In the genomic region with DNA sequence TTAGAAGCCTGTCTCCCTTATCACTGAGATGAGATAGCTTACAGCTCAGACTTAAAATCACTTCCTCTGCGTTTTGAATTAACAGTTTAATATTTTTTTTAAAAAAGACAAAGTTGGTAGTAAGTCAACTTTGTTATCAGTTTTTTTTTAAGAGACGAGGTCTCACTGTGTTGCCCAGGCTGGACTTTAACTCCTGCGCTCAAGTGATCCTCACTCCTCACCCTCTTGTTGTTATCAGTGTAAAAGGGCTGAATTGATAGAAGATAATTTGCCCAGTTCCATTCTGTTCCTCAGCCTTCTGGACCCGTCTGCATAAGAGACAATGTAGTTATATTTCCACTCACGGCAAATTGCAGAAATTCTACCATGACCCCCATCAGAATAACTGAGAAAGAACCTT, we compare ENCODE assay signal across 37 cellular contexts.
"Had no signal": no experiment of that assay in that cellular context is flagged by ENCODE, and none has a peak within 500 bp of the region (broad histone marks: within the 10 kb centered on the region; RNA-seq: fewer than 3 reads in every experiment).

No MANE protein-coding gene starts in this region.

- H3K4me1 Mint-ChIP-seq: activated CD4-positive, alpha-beta memory T cell treated with anti-CD3 and anti-CD28 coated beads, Interleukin-2, amount 10 ng/mL, durations not matched to agents 7 days and 5 days; activated CD4-positive, alpha-beta T cell treated with anti-CD3 and anti-CD28 coated beads for 36 hours; activated CD4-positive, alpha-beta T cell treated with anti-CD3 and anti-CD28 coated beads, Interleukin-2, amount 10 ng/mL, durations not matched to agents 7 days and 5 days; activated CD8-positive, alpha-beta memory T cell treated with anti-CD3 and anti-CD28 coated beads, Interleukin-2, amount 10 ng/mL, durations not matched to agents 7 days and 5 days; activated naive CD4-positive, alpha-beta T cell treated with anti-CD3 and anti-CD28 coated beads, Interleukin-2, amount 10 ng/mL, durations not matched to agents 7 days and 5 days; activated naive CD4-positive, alpha-beta T cell treated with anti-CD3 and anti-CD28 coated beads, Interleukin-2, amount 50 U/mL, for 24 hours; activated naive CD8-positive, alpha-beta T cell treated with anti-CD3 and anti-CD28 coated beads, Interleukin-2, amount 10 ng/mL, durations not matched to agents 7 days and 5 days; activated naive CD8-positive, alpha-beta T cell treated with anti-CD3 and anti-CD28 coated beads, Interleukin-2, amount 50 U/mL, for 24 hours; central memory CD8-positive, alpha-beta T cell had no signal

- ATAC-seq: activated CD4-positive, alpha-beta T cell treated with anti-CD3 and anti-CD28 coated beads for 36 hours; activated CD4-positive, CD25-positive, alpha-beta regulatory T cell treated with anti-CD3 and anti-CD28 coated beads, Interleukin-2, amount 50 U/mL, for 24 hours; activated CD8-positive, alpha-beta memory T cell treated with anti-CD3 and anti-CD28 coated beads, Interleukin-2, amount 10 ng/mL, durations not matched to agents 7 days and 5 days; activated CD8-positive, alpha-beta T cell treated with anti-CD3 and anti-CD28 coated beads, Interleukin-2, amount 10 ng/mL, durations not matched to agents 7 days and 5 days; activated naive CD8-positive, alpha-beta T cell treated with anti-CD3 and anti-CD28 coated beads, Interleukin-2, amount 50 U/mL, for 24 hours had no signal

- H3K9me3 ChIP-seq: ascending aorta had no signal

- H3K27me3 Mint-ChIP-seq: activated CD4-positive, alpha-beta memory T cell treated with anti-CD3 and anti-CD28 coated beads, Interleukin-2, amount 10 ng/mL, durations not matched to agents 7 days and 5 days; activated CD4-positive, alpha-beta T cell treated with anti-CD3 and anti-CD28 coated beads, Interleukin-2, amount 10 ng/mL, durations not matched to agents 7 days and 5 days; activated CD8-positive, alpha-beta memory T cell treated with anti-CD3 and anti-CD28 coated beads, Interleukin-2, amount 10 ng/mL, durations not matched to agents 7 days and 5 days; activated naive CD8-positive, alpha-beta T cell; activated naive CD8-positive, alpha-beta T cell treated with anti-CD3 and anti-CD28 coated beads, Interleukin-2, amount 10 ng/mL, durations not matched to agents 7 days and 5 days; activated naive CD8-positive, alpha-beta T cell treated with anti-CD3 and anti-CD28 coated beads, Interleukin-2, amount 50 U/mL, for 24 hours; brain; central memory CD8-positive, alpha-beta T cell had no signal

- H3K36me3 Mint-ChIP-seq: activated CD8-positive, alpha-beta memory T cell treated with anti-CD3 and anti-CD28 coated beads, Interleukin-2, amount 10 ng/mL, durations not matched to agents 7 days and 5 days; activated naive CD4-positive, alpha-beta T cell treated with anti-CD3 and anti-CD28 coated beads, Interleukin-2, amount 10 ng/mL, durations not matched to agents 7 days and 5 days; activated naive CD4-positive, alpha-beta T cell treated with anti-CD3 and anti-CD28 coated beads, Interleukin-2, amount 50 U/mL, for 24 hours; activated naive CD8-positive, alpha-beta T cell; activated naive CD8-positive, alpha-beta T cell treated with anti-CD3 and anti-CD28 coated beads, Interleukin-2, amount 10 ng/mL, durations not matched to agents 7 days and 5 days had no signal

- H3K4me3 ChIP-seq: ascending aorta, cardiac muscle cell had no signal

- H3K27ac Mint-ChIP-seq: activated CD4-positive, alpha-beta memory T cell treated with anti-CD3 and anti-CD28 coated beads, Interleukin-2, amount 10 ng/mL, durations not matched to agents 7 days and 5 days; activated CD4-positive, alpha-beta T cell treated with anti-CD3 and anti-CD28 coated beads for 36 hours; activated CD4-positive, alpha-beta T cell treated with anti-CD3 and anti-CD28 coated beads, Interleukin-2, amount 10 ng/mL, durations not matched to agents 7 days and 5 days; activated CD8-positive, alpha-beta memory T cell treated with anti-CD3 and anti-CD28 coated beads, Interleukin-2, amount 10 ng/mL, durations not matched to agents 7 days and 5 days; activated CD8-positive, alpha-beta T cell treated with anti-CD3 and anti-CD28 coated beads, Interleukin-2, amount 10 ng/mL, durations not matched to agents 7 days and 5 days; activated naive CD4-positive, alpha-beta T cell treated with anti-CD3 and anti-CD28 coated beads, Interleukin-2, amount 10 ng/mL, durations not matched to agents 7 days and 5 days; activated naive CD4-positive, alpha-beta T cell treated with anti-CD3 and anti-CD28 coated beads, Interleukin-2, amount 50 U/mL, for 24 hours; activated naive CD8-positive, alpha-beta T cell; activated naive CD8-positive, alpha-beta T cell treated with anti-CD3 and anti-CD28 coated beads, Interleukin-2, amount 10 ng/mL, durations not matched to agents 7 days and 5 days; activated naive CD8-positive, alpha-beta T cell treated with anti-CD3 and anti-CD28 coated beads, Interleukin-2, amount 50 U/mL, for 24 hours; activated T-cell treated with anti-CD3 and anti-CD28 coated beads, Interleukin-2, amount 50 U/mL, for 24 hours; activated T-helper 2 cell treated with anti-CD3 and anti-CD28 coated beads, Interferon-gamma antibody, Interleukin-2, Interleukin-4, amounts not matched to agents 10 μg/mL and 5 μg/mL and 100 μg/mL, durations not matched to agents 14 hours and 24 hours and 36 hours; brain; T-helper 1 cell treated with Interleukin-12 subunit alpha and Interleukin-12 subunit beta and Interleukin-4 antibody, amounts not matched to agents 30 μg/mL and 1 μg/mL, for 36 hours; T-helper 2 cell treated with Interferon-gamma antibody and Interleukin-4, amounts not matched to agents 5 μg/mL and 100 μg/mL, for 36 hours had no signal

- H3K27me3 ChIP-seq: ascending aorta, cardiac muscle cell had no signal

- H3K36me3 ChIP-seq: ascending aorta, cardiac muscle cell had no signal

- H3K27ac ChIP-seq: ascending aorta, cardiac muscle cell, VCaP had no signal

- H3K9me3 Mint-ChIP-seq: activated CD4-positive, alpha-beta memory T cell treated with anti-CD3 and anti-CD28 coated beads, Interleukin-2, amount 10 ng/mL, durations not matched to agents 7 days and 5 days; activated CD4-positive, alpha-beta T cell treated with anti-CD3 and anti-CD28 coated beads, Interleukin-2, amount 10 ng/mL, durations not matched to agents 7 days and 5 days; activated naive CD4-positive, alpha-beta T cell treated with anti-CD3 and anti-CD28 coated beads, Interleukin-2, amount 10 ng/mL, durations not matched to agents 7 days and 5 days; activated naive CD4-positive, alpha-beta T cell treated with anti-CD3 and anti-CD28 coated beads, Interleukin-2, amount 50 U/mL, for 24 hours; activated naive CD8-positive, alpha-beta T cell treated with anti-CD3 and anti-CD28 coated beads, Interleukin-2, amount 10 ng/mL, durations not matched to agents 7 days and 5 days; activated naive CD8-positive, alpha-beta T cell treated with anti-CD3 and anti-CD28 coated beads, Interleukin-2, amount 50 U/mL, for 24 hours; activated T-cell treated with anti-CD3 and anti-CD28 coated beads, Interleukin-2, amount 50 U/mL, for 24 hours; activated T-helper 2 cell treated with anti-CD3 and anti-CD28 coated beads, Interferon-gamma antibody, Interleukin-2, Interleukin-4, amounts not matched to agents 10 μg/mL and 5 μg/mL and 100 μg/mL, durations not matched to agents 14 hours and 24 hours and 36 hours; central memory CD8-positive, alpha-beta T cell; T-helper 1 cell treated with Interleukin-12 subunit alpha and Interleukin-12 subunit beta and Interleukin-4 antibody, amounts not matched to agents 30 μg/mL and 1 μg/mL, for 36 hours; T-helper 2 cell treated with Interferon-gamma antibody and Interleukin-4, amounts not matched to agents 5 μg/mL and 100 μg/mL, for 36 hours had no signal

- H3K4me3 Mint-ChIP-seq: activated CD4-positive, alpha-beta memory T cell treated with anti-CD3 and anti-CD28 coated beads, Interleukin-2, amount 10 ng/mL, durations not matched to agents 7 days and 5 days; activated CD4-positive, alpha-beta T cell treated with anti-CD3 and anti-CD28 coated beads for 36 hours; activated CD4-positive, alpha-beta T cell treated with anti-CD3 and anti-CD28 coated beads, Interleukin-2, amount 10 ng/mL, durations not matched to agents 7 days and 5 days; activated CD8-positive, alpha-beta memory T cell treated with anti-CD3 and anti-CD28 coated beads, Interleukin-2, amount 10 ng/mL, durations not matched to agents 7 days and 5 days; activated CD8-positive, alpha-beta T cell treated with anti-CD3 and anti-CD28 coated beads, Interleukin-2, amount 10 ng/mL, durations not matched to agents 7 days and 5 days; activated naive CD4-positive, alpha-beta T cell treated with anti-CD3 and anti-CD28 coated beads, Interleukin-2, amount 10 ng/mL, durations not matched to agents 7 days and 5 days; activated naive CD4-positive, alpha-beta T cell treated with anti-CD3 and anti-CD28 coated beads, Interleukin-2, amount 50 U/mL, for 24 hours; activated naive CD8-positive, alpha-beta T cell; activated naive CD8-positive, alpha-beta T cell treated with anti-CD3 and anti-CD28 coated beads, Interleukin-2, amount 10 ng/mL, durations not matched to agents 7 days and 5 days; activated naive CD8-positive, alpha-beta T cell treated with anti-CD3 and anti-CD28 coated beads, Interleukin-2, amount 50 U/mL, for 24 hours; activated T-cell treated with anti-CD3 and anti-CD28 coated beads, Interleukin-2, amount 50 U/mL, for 24 hours; brain; central memory CD8-positive, alpha-beta T cell; T-helper 1 cell treated with Interleukin-12 subunit alpha and Interleukin-12 subunit beta and Interleukin-4 antibody, amounts not matched to agents 30 μg/mL and 1 μg/mL, for 36 hours; T-helper 2 cell treated with Interferon-gamma antibody and Interleukin-4, amounts not matched to agents 5 μg/mL and 100 μg/mL, for 36 hours had no signal

- DNase-seq: activated CD4-positive, alpha-beta memory T cell treated with anti-CD3 and anti-CD28 coated beads, Interleukin-2, amount 10 ng/mL, durations not matched to agents 7 days and 5 days; activated CD4-positive, alpha-beta T cell treated with anti-CD3 and anti-CD28 coated beads for 1 hour; activated CD4-positive, alpha-beta T cell treated with anti-CD3 and anti-CD28 coated beads for 36 hours; activated CD4-positive, alpha-beta T cell treated with anti-CD3 and anti-CD28 coated beads for 48 hours; activated CD4-positive, alpha-beta T cell treated with anti-CD3 and anti-CD28 coated beads, Interleukin-2, amount 10 ng/mL, durations not matched to agents 7 days and 5 days; activated CD4-positive, alpha-beta T cell treated with anti-CD3 and anti-CD28 coated beads, Interleukin-2, amount 50 U/mL, for 48 hours; activated CD4-positive, CD25-positive, alpha-beta regulatory T cell; activated CD8-positive, alpha-beta memory T cell treated with anti-CD3 and anti-CD28 coated beads for 24 hours; activated CD8-positive, alpha-beta memory T cell treated with anti-CD3 and anti-CD28 coated beads, Interleukin-2, amount 10 ng/mL, durations not matched to agents 7 days and 5 days; activated CD8-positive, alpha-beta memory T cell treated with anti-CD3 and anti-CD28 coated beads, Interleukin-2, amount 50 U/mL, for 48 hours; activated CD8-positive, alpha-beta T cell treated with anti-CD3 and anti-CD28 coated beads, Interleukin-2, amount 10 ng/mL, durations not matched to agents 7 days and 5 days; activated effector memory CD4-positive, alpha-beta T cell treated with Interleukin-2 at 50 U/mL for 16 hours; activated gamma-delta T cell; activated naive CD4-positive, alpha-beta T cell treated with anti-CD3 and anti-CD28 coated beads, Interleukin-2, amount 10 ng/mL, durations not matched to agents 7 days and 5 days; activated naive CD4-positive, alpha-beta T cell treated with Interleukin-2 at 50 U/mL for 16 hours; activated naive CD8-positive, alpha-beta T cell treated with anti-CD3 and anti-CD28 coated beads, Interleukin-2, amount 10 ng/mL, durations not matched to agents 7 days and 5 days; activated naive CD8-positive, alpha-beta T cell treated with anti-CD3 and anti-CD28 coated beads, Interleukin-2, amount 50 U/mL, for 24 hours; activated T-cell treated with anti-CD3 and anti-CD28 coated beads, Interleukin-2, amount 50 U/mL, for 24 hours; activated T-cell treated with anti-CD3 and anti-CD28 coated beads, Interleukin-2, amount 50 U/mL, for 48 hours; amygdala; anterior cingulate cortex; caudate nucleus; cerebellar nuclear complex; T-helper 1 cell; T-helper 2 cell; T-helper 9 cell had no signal

- H3K4me1 ChIP-seq: ascending aorta had no signal
